Comparison of ENCODE assay signal across 15 cellular contexts in genomic region chr2:120463527-120463926, GRCh38.
"Had no signal": no experiment of that assay in that cellular context is flagged by ENCODE, and none has a peak within 500 bp of the region (broad histone marks: within the 10 kb centered on the region; RNA-seq: fewer than 3 reads in every experiment).

No MANE protein-coding gene starts in this region.

- ATAC-seq: activated CD4-positive, alpha-beta T cell treated with anti-CD3 and anti-CD28 coated beads for 36 hours; esophagus mucosa; stimulated activated naive B cell treated with anti-CD40 and anti-IgM and Interleukin-4, amounts not matched to agents 10 μg/mL and 1 μg/mL and 100 μg/mL, for 72 hours had no signal

- H3K9me3 ChIP-seq: colonic mucosa, ovary, thyroid gland had no signal

- H3K4me1 ChIP-seq: colonic mucosa had no signal

- H3K36me3 ChIP-seq: cardiac muscle cell, colonic mucosa, ovary, thyroid gland had no signal

- H3K27ac ChIP-seq: cardiac muscle cell, colonic mucosa, ovary, thyroid gland had no signal

- H3K4me3 ChIP-seq: cardiac muscle cell, colonic mucosa, ovary, thyroid gland had no signal

- DNase-seq: activated CD4-positive, alpha-beta memory T cell treated with anti-CD3 and anti-CD28 coated beads, Interleukin-2, amount 10 ng/mL, durations not matched to agents 7 days and 5 days; activated CD4-positive, alpha-beta T cell treated with anti-CD3 and anti-CD28 coated beads for 36 hours; activated naive CD4-positive, alpha-beta T cell treated with anti-CD3 and anti-CD28 coated beads, Interleukin-2, amount 50 U/mL, for 16 hours; activated T-cell treated with anti-CD3 and anti-CD28 coated beads, Interleukin-2, amount 50 U/mL, for 24 hours; colonic mucosa; nephron progenitor cell; ovary; stimulated activated CD4-positive, alpha-beta T cell treated with anti-CD3 and anti-CD28 coated beads, Interleukin-4, amount 100 ng/mL, for 1 hour; stimulated activated naive B cell treated with anti-CD40 and anti-IgM and Interleukin-4, amounts not matched to agents 10 μg/mL and 1 μg/mL and 100 μg/mL, for 72 hours; T-helper 1 cell; T1000; thyroid gland had no signal

- H3K27me3 ChIP-seq: colonic mucosa, ovary, thyroid gland had no signal

- FAIRE-seq: urothelium cell line had no signal
